2 cellular contexts compared by ENCODE assay signal in the genomic region with DNA sequence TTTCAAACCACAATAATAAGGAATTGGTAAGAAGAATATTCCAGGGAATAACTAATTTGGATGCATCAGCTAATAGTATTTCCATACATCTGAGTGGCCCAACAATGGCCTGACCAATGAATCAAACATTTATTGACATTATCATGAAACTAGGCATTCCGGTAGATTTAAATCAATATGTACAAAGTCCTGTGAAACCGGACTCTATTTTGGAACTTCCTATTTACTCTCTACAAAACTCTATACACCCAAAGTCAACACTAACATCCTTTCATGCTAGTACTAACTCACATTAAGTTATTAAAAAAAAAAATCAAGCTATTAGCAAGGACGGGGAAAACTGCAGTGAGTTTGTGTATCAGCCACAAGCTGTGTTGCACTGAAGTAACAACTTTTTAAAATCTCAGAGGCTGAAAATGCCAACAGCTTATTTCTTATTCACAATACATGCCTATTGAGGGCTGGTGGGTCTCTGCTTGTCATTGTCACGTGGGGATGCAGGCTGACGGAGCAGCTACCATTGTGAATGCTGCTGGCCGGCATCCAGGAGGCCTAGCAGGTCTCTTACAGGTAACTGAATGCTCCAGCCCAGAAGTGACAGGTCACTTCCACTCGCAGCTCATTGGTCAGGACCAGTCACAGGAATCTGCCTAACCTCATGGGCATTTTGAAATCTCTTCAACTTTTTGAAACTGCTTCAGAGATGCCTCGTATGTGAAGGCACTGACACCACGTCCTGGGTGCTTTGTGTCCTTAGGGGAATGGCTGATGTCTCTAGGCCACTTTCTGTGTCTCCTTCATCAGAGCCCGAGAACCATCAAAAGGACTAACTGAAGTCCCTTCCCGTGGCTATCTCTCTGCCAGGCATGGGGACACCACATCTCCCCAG.
TF ChIP-seq lines count a peak whose summit lies in the region.

No MANE protein-coding gene starts in this region.

TF ChIP-seq in Ishikawa, 13 proteins besides CTCF, POLR2A, EP300 and RAD21 (continued from another document):
- no peak for TF ChIP-seq REST (IDR thresholded peaks at IDR 0.05; ENCODE audit: low read depth)
- TF ChIP-seq CEBPB (IDR thresholded peaks at IDR 0.05), result no peak
- TF ChIP-seq, protein P1, sequence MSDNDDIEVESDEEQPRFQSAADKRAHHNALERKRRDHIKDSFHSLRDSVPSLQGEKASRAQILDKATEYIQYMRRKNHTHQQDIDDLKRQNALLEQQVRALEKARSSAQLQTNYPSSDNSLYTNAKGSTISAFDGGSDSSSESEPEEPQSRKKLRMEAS (IDR thresholded peaks at IDR 0.05), result peak; percentile 57; the same call in 1 of the 2 replicates
- TF ChIP-seq TEAD4 (IDR thresholded peaks at IDR 0.05), result no peak
- no peak for TF ChIP-seq ZBTB7A (IDR thresholded peaks at IDR 0.05; ENCODE audit: low read depth)

TF ChIP-seq in SK-N-SH, 30 proteins besides CTCF, POLR2A, EP300 and RAD21 (continued from another document):
- TF ChIP-seq, protein P1 (IDR thresholded peaks at IDR 0.05; ENCODE audit: low read depth), result no peak
- TF ChIP-seq JUND (IDR thresholded peaks at IDR 0.05) (no peak), TEAD4 (IDR thresholded peaks at IDR 0.05; ENCODE audit: borderline replicate concordance, insufficient read depth) (no peak), RXRA (IDR thresholded peaks at IDR 0.05; ENCODE audit: borderline replicate concordance, low read depth) (no peak), NFIC (IDR thresholded peaks at IDR 0.05; ENCODE audit: borderline replicate concordance) (no peak), MXI1 (IDR thresholded peaks at IDR 0.05; ENCODE audit: low read depth, low read length) (no peak), NRF1 (IDR thresholded peaks at IDR 0.05; ENCODE audit: low read depth, low read length) (no peak), EZH2phosphoT487 (IDR thresholded peaks at IDR 0.05; ENCODE audit: borderline replicate concordance, low read depth) (no peak)
- TF ChIP-seq, protein P2, sequence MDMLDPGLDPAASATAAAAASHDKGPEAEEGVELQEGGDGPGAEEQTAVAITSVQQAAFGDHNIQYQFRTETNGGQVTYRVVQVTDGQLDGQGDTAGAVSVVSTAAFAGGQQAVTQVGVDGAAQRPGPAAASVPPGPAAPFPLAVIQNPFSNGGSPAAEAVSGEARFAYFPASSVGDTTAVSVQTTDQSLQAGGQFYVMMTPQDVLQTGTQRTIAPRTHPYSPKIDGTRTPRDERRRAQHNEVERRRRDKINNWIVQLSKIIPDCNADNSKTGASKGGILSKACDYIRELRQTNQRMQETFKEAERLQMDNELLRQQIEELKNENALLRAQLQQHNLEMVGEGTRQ (IDR thresholded peaks at IDR 0.05; ENCODE audit: borderline replicate concordance, low read depth, low read length), result no peak
